ENCODE assay signal across 19 cellular contexts in the genomic region with DNA sequence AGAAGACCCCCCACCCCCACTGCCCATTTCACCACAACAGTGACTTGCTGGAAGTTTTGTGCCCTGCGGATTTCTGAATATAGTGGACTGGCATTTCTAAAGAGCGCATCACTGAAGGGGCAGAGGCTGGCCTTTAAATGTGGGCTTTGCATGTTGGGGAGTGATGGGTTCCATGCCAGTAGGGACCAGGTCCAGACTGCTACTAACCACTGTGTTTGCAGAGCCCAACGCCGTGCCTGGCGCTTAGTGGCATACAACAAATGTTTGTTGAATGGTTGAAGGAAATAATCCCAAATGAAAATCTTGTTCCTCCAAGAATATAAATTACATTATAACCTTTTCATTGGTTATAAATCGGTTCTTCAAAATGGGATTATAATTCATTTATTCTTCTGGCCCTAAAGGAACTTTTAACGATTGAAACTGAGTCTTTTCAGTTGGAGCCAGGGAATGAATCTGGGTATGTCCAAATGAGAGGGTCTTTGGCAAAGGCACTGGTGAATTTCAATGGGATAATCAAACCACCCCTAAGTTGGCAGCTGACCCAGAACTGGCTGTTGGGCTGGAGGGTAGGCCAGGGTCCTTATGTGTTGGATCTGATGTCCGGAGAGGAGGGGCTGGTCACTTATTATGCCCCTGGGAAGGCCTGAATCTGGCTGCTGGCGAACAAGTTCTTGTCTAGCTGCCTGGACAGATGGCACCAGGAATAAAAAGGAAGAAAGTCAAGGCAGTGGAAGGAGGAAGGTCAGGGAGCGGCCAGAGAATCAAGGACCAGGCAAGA. TPM values are rescaled to one million over a fixed set of nuclear protein-coding genes. Genes with fewer than 3 reads are reported as not detected.
A peak's percentile ranks its signal among the peaks of the same experiment; 100 is the strongest.
DNase-seq lines count a peak whose midpoint lies in the region; ATAC-seq and TF ChIP-seq lines count a peak whose summit lies in the region.
"Had no signal": no experiment of that assay in that cellular context is flagged by ENCODE, and none has a peak within 500 bp of the region (broad histone marks: within the 10 kb centered on the region; RNA-seq: fewer than 3 reads in every experiment).

No MANE protein-coding gene starts in this region.

- H3K27ac ChIP-seq in HL-60 (replicated peaks) (peak overlapping the region; percentile 96), neuronal stem cell (replicated peaks; ENCODE audit: low read length) (no peak overlapping the region), substantia nigra (ENCODE audit: low read depth, low read length, poor library complexity, severe bottlenecking) (peak overlapping the region; percentile 59)

- TF ChIP-seq CTCF in HL-60 (IDR thresholded peaks at IDR 0.05; ENCODE audit: insufficient read depth, low read length) = no peak

- no peak overlapping the region for H2AFZ ChIP-seq in neuronal stem cell (ENCODE audit: low read length)

- H3K23ac ChIP-seq in neuronal stem cell (ENCODE audit: low read depth, low read length, poor library complexity) = peak overlapping the region; percentile 45

- no peak overlapping the region for H2BK5ac ChIP-seq in neuronal stem cell (ENCODE audit: low read length)

- no peaks in the 10 kb centered on the region for H3K36me3 ChIP-seq in neuronal stem cell (replicated peaks in 1 of 2; ENCODE audit: control insufficient read depth in 2 of 2, insufficient read depth in 2 of 2, low read length in 2 of 2)

- H3K4me3 ChIP-seq in HL-60 (replicated peaks; ENCODE audit: insufficient read depth, low read length) (no peak overlapping the region), neuronal stem cell (ENCODE audit: low read length in 2 of 2) (no peak overlapping the region)

- peaks cover 0 to 2% of the 10 kb centered on the region in 2 donors for H3K4me1 ChIP-seq in neuronal stem cell (ENCODE audit: control insufficient read depth in 2 of 2, insufficient read depth in 1 of 2, low read depth in 1 of 2, low read length in 2 of 2)

- WGBS in neuronal stem cell (ENCODE audit: extremely low coverage in 2 of 2, insufficient read length in 2 of 2, insufficient replicate concordance in 1 of 2), 2 donors = no CpG with 5 or more reads among the region's 10 CpGs

- H2BK120ac ChIP-seq in neuronal stem cell (ENCODE audit: low read depth, low read length) = no peak overlapping the region

- H4K91ac ChIP-seq in neuronal stem cell (ENCODE audit: low read depth, low read length, poor library complexity) = no peak overlapping the region

- H4K8ac ChIP-seq in neuronal stem cell (ENCODE audit: low read depth, low read length) = no peak overlapping the region

- H3K27me3 ChIP-seq in HL-60 (ENCODE audit: insufficient read depth, poor library complexity, severe bottlenecking) = no peaks in the 10 kb centered on the region
- peaks cover 0 to 15% (median 0%) of the 10 kb centered on the region in 3 experiments for H3K27me3 ChIP-seq in neuronal stem cell (ENCODE audit: control insufficient read depth in 3 of 3, insufficient read depth in 3 of 3, low read depth in 1 of 3, low read length in 3 of 3)

- H3K4ac ChIP-seq in neuronal stem cell (ENCODE audit: low read length) = no peak overlapping the region

- H2BK12ac ChIP-seq in neuronal stem cell (ENCODE audit: low read length) = no peak overlapping the region

- H3K18ac ChIP-seq in neuronal stem cell (ENCODE audit: low read length) = no peak overlapping the region

- no peak overlapping the region for H2AK5ac ChIP-seq in neuronal stem cell (ENCODE audit: low read depth, low read length)

- no peak overlapping the region for H2BK15ac ChIP-seq in neuronal stem cell (ENCODE audit: low read length)

- H3K4me2 ChIP-seq in neuronal stem cell (ENCODE audit: insufficient read depth, low read length, poor library complexity, severe bottlenecking) = no peak overlapping the region

- H3K9me3 ChIP-seq in neuronal stem cell (replicated peaks in 1 of 2; ENCODE audit: control insufficient read depth in 2 of 2, insufficient read depth in 1 of 2, low read depth in 1 of 2, low read length in 2 of 2) = no peaks in the 10 kb centered on the region

- ATAC-seq in HG02970 (IDR thresholded peaks at IDR 0.05; ENCODE audit: low FRiP score, unreplicated experiment) = no peak
- ATAC-seq: HepG2 had no signal

- H3K9ac ChIP-seq in neuronal stem cell (ENCODE audit: low read depth, low read length, poor library complexity) = no peak overlapping the region

- DNase-seq in HL-60 (ENCODE audit: low read depth in 1 of 2, low spot score in 1 of 2) (no peak), globus pallidus (ENCODE audit: low spot score) (peak; percentile 49), neuronal stem cell (ENCODE audit: low spot score) (no peak), substantia nigra (lab: John Stamatoyannopoulos, UW) (peak in 9 of 49 donors; percentile 9 to 44 (median 30)), mucosa of gallbladder (ENCODE audit: low spot score) (no peak)
- DNase-seq in stimulated activated CD4-positive, alpha-beta T cell treated with anti-CD3 and anti-CD28 coated beads, Interleukin-12 subunit alpha, Interleukin-12 subunit beta, amount 100 ng/mL, for 4 hours = no peak
- DNase-seq: CD4-positive, alpha-beta T cell; DMS153; GDM1; NCI-H1105 treated with DMSO at 0.1 percent for 48 hours; NCI-H1694; NCI-H2081 treated with DMSO at 0.1 percent for 48 hours; NCI-H446 treated with DMSO at 0.1 percent for 48 hours; NCI-H69; NK-92 treated with Interleukin-12 subunit alpha and Interleukin-12 subunit beta, amount 100 ng/mL, for 24 hours; Right ventricle myocardium superior had no signal

- no peak overlapping the region for H3K14ac ChIP-seq in neuronal stem cell (ENCODE audit: low read length)

- no peaks in the 10 kb centered on the region for H3K79me1 ChIP-seq in neuronal stem cell (ENCODE audit: low read depth, low read length)

RNA-seq across cellular contexts. Expression of gene SDHB, which starts 13.8 kb away (rescaled TPM):
- polyA plus RNA-seq in neuronal stem cell (2013, experiment 1 of 2) = 64.9 TPM
- polyA plus RNA-seq in neuronal stem cell (2013, experiment 2 of 2) = 62.5 TPM
- 89.7 TPM for total RNA-seq in mucosa of gallbladder

RNA-seq across cellular contexts. Expression of gene PADI2, which starts 51.6 kb away (rescaled TPM):
- 0.43 TPM for polyA plus RNA-seq in neuronal stem cell (2013, experiment 1 of 2)
- 0.64 TPM for polyA plus RNA-seq in neuronal stem cell (2013, experiment 2 of 2)
- 8.6 TPM for total RNA-seq in mucosa of gallbladder
- total RNA-seq: A172, HepG2 had no signal
- polyA plus RNA-seq: HepG2 had no signal

RNA-seq across cellular contexts. Expression of gene ATP13A2, which starts 55.9 kb away (rescaled TPM):
- 32.6 TPM for polyA plus RNA-seq in neuronal stem cell (2013, experiment 1 of 2)
- polyA plus RNA-seq in neuronal stem cell (2013, experiment 2 of 2) = 31.1 TPM
- total RNA-seq in mucosa of gallbladder = 87.1 TPM
